ENCODE assay signal across 9 cellular contexts in the genomic region with DNA sequence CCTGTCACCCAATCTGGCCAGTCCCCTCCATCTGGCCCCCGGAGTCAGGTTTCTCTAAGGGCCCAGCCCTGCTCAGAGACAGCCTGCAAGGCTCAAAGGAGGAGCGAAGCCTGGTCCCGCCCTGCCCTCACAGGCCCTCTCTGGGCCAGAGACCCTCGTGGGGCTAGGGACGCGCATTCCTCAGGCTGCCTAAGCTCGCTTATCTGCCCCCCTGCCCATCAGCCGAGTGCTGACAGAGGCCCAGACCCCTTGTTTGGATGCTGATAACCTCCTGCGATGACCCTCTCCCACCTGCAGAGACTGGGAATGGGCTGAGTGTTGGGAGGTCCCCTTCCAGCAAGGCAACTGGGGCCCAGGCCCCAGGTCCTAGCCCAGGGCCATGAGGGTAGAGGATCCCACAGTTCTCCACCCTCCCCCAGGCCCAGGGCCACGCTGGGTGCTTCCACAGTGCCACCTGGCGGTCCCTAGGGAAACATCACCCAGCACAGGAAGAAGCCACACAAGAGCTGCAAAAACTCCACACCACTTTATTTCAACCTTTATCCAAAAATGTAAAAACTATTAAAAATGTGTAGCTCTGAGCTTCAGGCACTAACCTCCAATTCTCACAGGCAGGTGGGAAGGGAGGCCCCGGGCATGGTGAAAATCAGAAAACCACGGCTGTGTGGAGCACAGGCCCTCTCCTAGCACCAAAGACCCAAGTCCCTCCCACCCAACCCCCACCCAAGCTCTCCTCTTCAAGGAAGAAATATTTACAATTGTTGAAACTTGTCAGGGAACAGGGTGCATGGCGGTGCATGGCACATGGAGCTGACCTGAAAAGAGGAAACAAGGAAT. TPM values are rescaled to one million over a fixed set of nuclear protein-coding genes. Genes with fewer than 3 reads are reported as not detected.
A peak's percentile ranks its signal among the peaks of the same experiment; 100 is the strongest.
DNase-seq lines count a peak whose midpoint lies in the region; ATAC-seq and TF ChIP-seq lines count a peak whose summit lies in the region.
"Had no signal": no experiment of that assay in that cellular context is flagged by ENCODE, and none has a peak within 500 bp of the region (broad histone marks: within the 10 kb centered on the region; RNA-seq: fewer than 3 reads in every experiment).

No MANE protein-coding gene starts in this region.

- H3K79me2 ChIP-seq in GM23248 (ENCODE audit: insufficient read depth), result 0 out of 2 replicates have a peak, but pooled peaks cover 15% of the 10 kb centered on the region

- no peak overlapping the region for H2AFZ ChIP-seq in GM23248

- peak; percentile 66 for ATAC-seq in activated CD8-positive, alpha-beta T cell treated with anti-CD3 and anti-CD28 coated beads for 36 hours
- ATAC-seq in GM19328 (IDR thresholded peaks at IDR 0.05; ENCODE audit: unreplicated experiment), result no peak

- H3K9me3 Mint-ChIP-seq in activated CD8-positive, alpha-beta T cell treated with anti-CD3 and anti-CD28 coated beads for 36 hours, result no peaks in the 10 kb centered on the region

- no peaks in the 10 kb centered on the region for H3K27me3 ChIP-seq in GM23248 (replicated peaks; ENCODE audit: insufficient read depth)
- peaks cover 15% of the 10 kb centered on the region for H3K27me3 ChIP-seq in effector memory CD4-positive, alpha-beta T cell (replicated peaks; ENCODE audit: control insufficient read depth, insufficient read depth, low read length, poor library complexity, severe bottlenecking)

- DNase-seq in GM23248 (peak; percentile 79), NCI-H526 (lab: John Stamatoyannopoulos, UW) (peak; percentile 18 to 65), middle frontal gyrus (ENCODE audit: extremely low spot score, low spot score) (peak; percentile 36)
- DNase-seq in activated CD8-positive, alpha-beta T cell treated with anti-CD3 and anti-CD28 coated beads for 36 hours, result peak; percentile 82
- peak; percentile 23 to 53 (median 43) for DNase-seq in effector memory CD4-positive, alpha-beta T cell
- peak; percentile 34 to 51 for DNase-seq in stimulated activated CD8-positive, alpha-beta memory T cell treated with anti-CD3 and anti-CD28 coated beads, Interleukin-7, amount 100 ng/mL, for 1 hour (ENCODE audit: low read depth in 2 of 2)

- no peaks in the 10 kb centered on the region for H4K20me1 ChIP-seq in GM23248 (ENCODE audit: insufficient read depth)

- peaks cover 39% of the 10 kb centered on the region for H3K4me1 Mint-ChIP-seq in activated CD8-positive, alpha-beta T cell treated with anti-CD3 and anti-CD28 coated beads for 36 hours (ENCODE audit: low read depth)

- no peak overlapping the region for H3K9ac ChIP-seq in GM23248

- no peak overlapping the region for H3K4me2 ChIP-seq in GM23248 (ENCODE audit: unreplicated experiment)

- H3K36me3 Mint-ChIP-seq in activated CD8-positive, alpha-beta T cell treated with anti-CD3 and anti-CD28 coated beads for 36 hours (ENCODE audit: low read depth), result peaks cover 55% of the 10 kb centered on the region

- intact Hi-C loops in activated CD8-positive, alpha-beta T cell treated with anti-CD3 and anti-CD28 coated beads for 36 hours (cut with micrococcal nuclease), result loop anchor here (2.0 to 5.0 kb wide), 2 partner anchors 36 to 178 kb away; a partner anchor contains a TSS

- H3K4me3 Mint-ChIP-seq in activated CD8-positive, alpha-beta T cell treated with anti-CD3 and anti-CD28 coated beads for 36 hours, result peak overlapping the region; percentile 94

- CTCF ChIA-PET in activated CD8-positive, alpha-beta T cell treated with anti-CD3 and anti-CD28 coated beads for 36 hours (lab: Charles Lee), result interaction anchor here (0.6 to 7.4 kb wide), 65 partner anchors 7 to 860 kb away, joined by 3 to 180 read pairs (median 4); a partner anchor contains a TSS

- POLR2A ChIA-PET in activated CD8-positive, alpha-beta T cell treated with anti-CD3 and anti-CD28 coated beads for 36 hours (lab: Charles Lee), result interaction anchor here (0.7 to 4.0 kb wide), 5 partner anchors 11 to 193 kb away, joined by 3 to 34 read pairs (median 3); a partner anchor contains a TSS

- WGBS in GM23248 (ENCODE audit: low coverage in 1 of 2, low lambda C conversion rate in 2 of 2, missing lambda C conversion rate in 2 of 2), 2 experiments, result 64 to 69% methylated on average over 14 of the region's 14 CpGs

- no peaks in the 10 kb centered on the region for H3K9me3 ChIP-seq in GM23248 (ENCODE audit: low read depth)
- no peaks in the 10 kb centered on the region for H3K9me3 ChIP-seq in effector memory CD4-positive, alpha-beta T cell (ENCODE audit: control insufficient read depth, low read length)

- no peak overlapping the region for H3K4me3 ChIP-seq in GM23248
- no peak overlapping the region for H3K4me3 ChIP-seq in effector memory CD4-positive, alpha-beta T cell (ENCODE audit: insufficient read depth, low read depth, low read length, poor library complexity, severe bottlenecking)

- TF ChIP-seq CTCF in C4-2B (conservative IDR thresholded peaks at IDR 0.05), result peak; percentile 95
- TF ChIP-seq CTCF in activated CD8-positive, alpha-beta T cell treated with anti-CD3 and anti-CD28 coated beads for 36 hours (IDR thresholded peaks at IDR 0.05), result peak; percentile 88

- peak overlapping the region; percentile 74; the same call in 1 of the 2 replicates for H3K27ac ChIP-seq in C4-2B
- no peak overlapping the region for H3K27ac ChIP-seq in GM23248
- H3K27ac ChIP-seq in effector memory CD4-positive, alpha-beta T cell (ENCODE audit: insufficient read depth, low read length, poor library complexity, severe bottlenecking), result no peak overlapping the region

- in situ Hi-C loops in GM23248 (cut with MboI), result loop anchor here (10.0 kb wide), 1 partner anchor 176 kb away; no protein-coding TSS in a partner anchor

- peaks cover 20% of the 10 kb centered on the region for H3K27me3 Mint-ChIP-seq in activated CD8-positive, alpha-beta T cell treated with anti-CD3 and anti-CD28 coated beads for 36 hours

- H3F3A ChIP-seq in GM23248 (ENCODE audit: insufficient read depth), result peaks cover 33% of the 10 kb centered on the region

- H3K36me3 ChIP-seq in GM23248 (ENCODE audit: low read depth), result peaks cover 17% of the 10 kb centered on the region
- H3K36me3 ChIP-seq in effector memory CD4-positive, alpha-beta T cell (ENCODE audit: control insufficient read depth, insufficient read depth, low read length), result peaks cover 9% of the 10 kb centered on the region

- H3K9me2 ChIP-seq in GM23248 (ENCODE audit: insufficient read depth), result no peaks in the 10 kb centered on the region

- no peak overlapping the region for H3K27ac Mint-ChIP-seq in activated CD8-positive, alpha-beta T cell treated with anti-CD3 and anti-CD28 coated beads for 36 hours

- H3K4me1 ChIP-seq in GM23248 (ENCODE audit: insufficient read depth), result peaks cover 8% of the 10 kb centered on the region; the same call in 1 of the 2 replicates
- H3K4me1 ChIP-seq in effector memory CD4-positive, alpha-beta T cell (ENCODE audit: control insufficient read depth, insufficient read depth, low read length, poor library complexity, severe bottlenecking), result peaks cover 46% of the 10 kb centered on the region

RNA-seq across cellular contexts. Expression of a gene that starts 2.2 kb away (rescaled TPM):
- total RNA-seq in GM23248 (2014; rRNA removed; shearing (Covaris generic)), result 62.0 and 69.6 TPM in 2 replicates
- 2.9 and 4.1 TPM in 2 replicates for polyA plus RNA-seq in GM23248 (2016; fragmentation: Nextera tagmentation; extraction: Ambion mirVana)
- total RNA-seq in activated CD8-positive, alpha-beta T cell treated with anti-CD3 and anti-CD28 coated beads for 36 hours, result 100 to 1,000 TPM; 235 to 264 TPM

RNA-seq across cellular contexts. Expression of a gene that starts 5.1 kb away (rescaled TPM):
- total RNA-seq in GM23248 (2014; rRNA removed; shearing (Covaris generic)), result 4.4 TPM in 1 of 2 replicates, not detected in the other
- not detected in 2 replicates for polyA plus RNA-seq in GM23248 (2016; fragmentation: Nextera tagmentation; extraction: Ambion mirVana)
- total RNA-seq in activated CD8-positive, alpha-beta T cell treated with anti-CD3 and anti-CD28 coated beads for 36 hours, result under 1 TPM in 1 of 2 experiments, not detected in 1; 0.38 TPM
- total RNA-seq: T-helper 2 cell treated with Interferon-gamma antibody and Interleukin-4, amounts not matched to agents 100 ng/mL and 5 ng/mL, for 36 hours had no signal

RNA-seq across cellular contexts. Expression of a gene that starts 37.2 kb away (rescaled TPM):
- 73.6 and 78.0 TPM in 2 replicates for total RNA-seq in GM23248 (2014; rRNA removed; shearing (Covaris generic))
- 35.2 and 42.5 TPM in 2 replicates for polyA plus RNA-seq in GM23248 (2016; fragmentation: Nextera tagmentation; extraction: Ambion mirVana)
- 100 to 1,000 TPM; 125 to 130 TPM for total RNA-seq in activated CD8-positive, alpha-beta T cell treated with anti-CD3 and anti-CD28 coated beads for 36 hours
